1 cellular context compared by ENCODE assay signal in the genomic region with DNA sequence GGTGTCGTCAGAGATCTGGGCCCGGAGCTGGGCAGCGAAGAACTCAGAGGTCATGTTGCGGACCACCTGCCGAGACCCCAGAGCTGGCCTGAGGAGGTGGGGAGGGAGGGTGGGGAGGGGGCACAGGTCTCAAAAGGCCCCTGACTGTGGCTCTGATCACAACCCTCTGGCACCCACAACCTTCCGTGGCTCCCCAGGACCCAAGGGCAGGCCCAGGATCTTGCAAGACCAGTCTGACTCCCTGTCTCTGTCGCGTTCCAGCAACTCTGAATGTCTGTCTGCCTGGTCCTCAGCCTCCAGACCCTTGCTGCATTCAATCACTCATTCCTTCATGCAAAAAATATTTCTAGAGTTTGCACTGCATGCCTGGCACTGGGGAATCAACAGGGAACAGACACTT. TPM values are rescaled to one million over a fixed set of nuclear protein-coding genes. Genes with fewer than 3 reads are reported as not detected.
"Had no signal": no experiment of that assay in that cellular context is flagged by ENCODE, and none has a peak within 500 bp of the region (broad histone marks: within the 10 kb centered on the region; RNA-seq: fewer than 3 reads in every experiment).

No MANE protein-coding gene starts in this region.

RNA-seq across cellular contexts. Expression of a gene that starts 4.5 kb away (rescaled TPM):
- total RNA-seq: PC-9 had no signal
